In the genomic region with DNA sequence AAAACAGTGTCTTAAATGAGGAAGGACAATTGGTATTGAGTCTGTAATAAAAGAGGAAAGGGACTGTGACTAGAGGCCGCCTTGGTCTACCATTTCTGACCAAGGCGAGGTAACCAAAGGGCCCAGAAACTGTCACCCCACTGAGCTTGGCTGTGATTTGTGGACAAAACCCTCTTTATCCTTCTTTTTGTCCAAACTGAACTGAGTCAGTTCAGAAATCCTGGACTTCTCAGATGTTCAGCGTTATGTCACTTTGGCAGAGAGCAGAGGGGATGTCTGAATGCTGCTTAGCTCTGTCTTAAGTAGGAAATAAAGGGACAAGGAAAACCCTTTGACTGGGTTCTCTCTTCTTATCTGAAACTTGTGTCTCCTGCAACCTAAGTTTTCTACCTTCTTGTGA, we compare ENCODE assay signal across 1 cellular context.
TF ChIP-seq lines count a peak whose summit lies in the region.

No MANE protein-coding gene starts in this region.

TF ChIP-seq in SK-N-SH treated with all-trans-retinoic acid at 6 μM for 48 hours, 23 proteins besides CTCF, POLR2A, EP300 and RAD21 (continued from another document):
- TF ChIP-seq, protein P1, sequence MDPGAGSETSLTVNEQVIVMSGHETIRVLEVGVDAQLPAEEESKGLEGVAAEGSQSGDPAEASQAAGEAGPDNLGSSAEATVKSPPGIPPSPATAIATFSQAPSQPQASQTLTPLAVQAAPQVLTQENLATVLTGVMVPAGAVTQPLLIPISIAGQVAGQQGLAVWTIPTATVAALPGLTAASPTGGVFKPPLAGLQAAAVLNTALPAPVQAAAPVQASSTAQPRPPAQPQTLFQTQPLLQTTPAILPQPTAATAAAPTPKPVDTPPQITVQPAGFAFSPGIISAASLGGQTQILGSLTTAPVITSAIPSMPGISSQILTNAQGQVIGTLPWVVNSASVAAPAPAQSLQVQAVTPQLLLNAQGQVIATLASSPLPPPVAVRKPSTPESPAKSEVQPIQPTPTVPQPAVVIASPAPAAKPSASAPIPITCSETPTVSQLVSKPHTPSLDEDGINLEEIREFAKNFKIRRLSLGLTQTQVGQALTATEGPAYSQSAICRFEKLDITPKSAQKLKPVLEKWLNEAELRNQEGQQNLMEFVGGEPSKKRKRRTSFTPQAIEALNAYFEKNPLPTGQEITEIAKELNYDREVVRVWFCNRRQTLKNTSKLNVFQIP (CRISPR knock-in tag; IDR thresholded peaks at IDR 0.05; ENCODE audit: borderline replicate concordance, low read depth), result no peak
- TF ChIP-seq PPARA (CRISPR knock-in tag; IDR thresholded peaks at IDR 0.05; ENCODE audit: borderline replicate concordance), result no peak
- no peak for TF ChIP-seq SNAI2 (CRISPR knock-in tag; IDR thresholded peaks at IDR 0.05)
- no peak for TF ChIP-seq ISL1 (CRISPR knock-in tag; IDR thresholded peaks at IDR 0.05)
- no peak for TF ChIP-seq TOX (CRISPR knock-in tag; IDR thresholded peaks at IDR 0.05; ENCODE audit: borderline replicate concordance)
- no peak for TF ChIP-seq TCF4 (CRISPR knock-in tag; IDR thresholded peaks at IDR 0.05; ENCODE audit: borderline replicate concordance)
- no peak for TF ChIP-seq ZFP30 (CRISPR knock-in tag; IDR thresholded peaks at IDR 0.05)
